In the genomic region with DNA sequence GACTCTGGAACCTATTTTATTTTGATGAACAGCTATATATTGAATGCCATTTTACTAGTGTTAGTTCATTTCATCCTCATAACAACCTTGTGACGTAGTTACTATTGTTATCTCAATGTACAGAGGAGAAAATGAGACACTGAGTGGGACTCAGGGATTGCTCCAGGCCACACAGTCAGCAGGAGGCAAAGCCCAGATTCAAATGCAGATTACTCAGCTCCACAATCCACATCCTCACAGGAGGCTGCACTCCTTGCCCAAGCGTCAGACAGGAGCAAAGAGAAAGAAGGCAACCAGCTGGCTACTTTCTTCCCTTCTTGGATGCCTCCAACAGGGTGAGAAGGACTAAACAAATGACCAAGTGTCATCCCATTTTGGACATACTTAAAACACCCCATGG, we compare ENCODE assay signal across 21 cellular contexts.
A peak's percentile ranks its signal among the peaks of the same experiment; 100 is the strongest.
DNase-seq lines count a peak whose midpoint lies in the region; ATAC-seq, FAIRE-seq and TF ChIP-seq lines count a peak whose summit lies in the region.
"Had no signal": no experiment of that assay in that cellular context is flagged by ENCODE, and none has a peak within 500 bp of the region (broad histone marks: within the 10 kb centered on the region; RNA-seq: fewer than 3 reads in every experiment).

No MANE protein-coding gene starts in this region.

- H3K36me3 ChIP-seq in HUES48 (ENCODE audit: control insufficient read depth, insufficient read depth, low read length) (no peaks in the 10 kb centered on the region), sigmoid colon (no peaks in the 10 kb centered on the region)
- H3K36me3 ChIP-seq: SJCRH30, transverse colon had no signal

- peak overlapping the region; percentile 32; the same call in 1 of the 3 replicates for H3K4me2 ChIP-seq in A549

- H3K9ac ChIP-seq in HUES48 (ENCODE audit: low read depth, low read length): no peak overlapping the region; the same call in 1 of the 2 replicates

- TF ChIP-seq CTCF in A549 (IDR thresholded peaks at IDR 0.05): no peak
- no peak for TF ChIP-seq CTCF in brain (conservative IDR thresholded peaks at IDR 0.05)
- TF ChIP-seq CTCF in sigmoid colon (IDR thresholded peaks at IDR 0.05): no peak

- TF ChIP-seq POLR2A in A549 (IDR thresholded peaks at IDR 0.05; ENCODE audit: low read length): no peak
- no peak for TF ChIP-seq POLR2A in sigmoid colon (IDR thresholded peaks at IDR 0.05)

- TF ChIP-seq EP300 in A549 (IDR thresholded peaks at IDR 0.05) (no peak), sigmoid colon (IDR thresholded peaks at IDR 0.05) (no peak)

- peaks cover 14% of the 10 kb centered on the region; the same call in 2 of the 3 replicates for H3K4me1 ChIP-seq in A549
- H3K4me1 ChIP-seq in HUES48 (ENCODE audit: control insufficient read depth, insufficient read depth, low read length): peaks cover 34% of the 10 kb centered on the region
- H3K4me1 ChIP-seq in sigmoid colon: peaks cover 0 to 6% (median 0%) of the 10 kb centered on the region in 4 donors
- H3K4me1 ChIP-seq: SJCRH30, transverse colon had no signal

- DNase-seq in A549 (ENCODE audit: low read depth in 1 of 2, low spot score in 1 of 2) (no peak), iPS DF 19.7 (ENCODE audit: low read depth, low spot score) (peak; percentile 85), NCI-H2107 treated with DMSO at 0.1 percent for 48 hours (lab: John Stamatoyannopoulos, UW; ENCODE audit: unreplicated experiment) (no peak), HK-2 (ENCODE audit: unreplicated experiment) (no peak), sigmoid colon (no peak)
- DNase-seq: activated CD4-positive, alpha-beta memory T cell treated with anti-CD3 and anti-CD28 coated beads, Interleukin-2, amount 10 ng/mL, durations not matched to agents 7 days and 5 days; CD4-positive, CD25-positive, alpha-beta regulatory T cell; effector CD8-positive, alpha-beta T cell; MM.1S; naive thymus-derived CD8-positive, alpha-beta T cell; NCI-H2171; NK-92 treated with Interleukin-12 subunit alpha and Interleukin-12 subunit beta, amount 100 ng/mL, for 24 hours; SJCRH30; stimulated activated CD4-positive, alpha-beta T cell treated with anti-CD3 and anti-CD28 coated beads, Interleukin-2, amount 100 ng/mL, for 48 hours; transverse colon had no signal

- H3K27ac Mint-ChIP-seq in brain: peak overlapping the region in 3 of 5 experiments; percentile 35 to 78 (median 77)
- H3K27ac Mint-ChIP-seq: activated CD4-positive, alpha-beta memory T cell treated with anti-CD3 and anti-CD28 coated beads, Interleukin-2, amount 10 ng/mL, durations not matched to agents 7 days and 5 days; activated T-helper 2 cell treated with anti-CD3 and anti-CD28 coated beads, Interferon-gamma antibody, Interleukin-2, Interleukin-4, amounts not matched to agents 10 μg/mL and 5 μg/mL and 100 μg/mL, durations not matched to agents 14 hours and 24 hours and 36 hours; CD4-positive, CD25-positive, alpha-beta regulatory T cell; naive thymus-derived CD8-positive, alpha-beta T cell had no signal

- no peak for ATAC-seq in A549
- no peak for ATAC-seq in HG03469 (IDR thresholded peaks at IDR 0.05; ENCODE audit: unreplicated experiment)
- ATAC-seq: GM12878; left lobe of liver; naive thymus-derived CD8-positive, alpha-beta T cell had no signal

- no peak overlapping the region for H3K4me3 ChIP-seq in A549
- peak overlapping the region; percentile 1; the same call in 1 of the 2 replicates for H3K4me3 ChIP-seq in HUES48 (ENCODE audit: low read depth, low read length)
- H3K4me3 ChIP-seq in sigmoid colon: no peak overlapping the region
- H3K4me3 ChIP-seq: GM12878, SJCRH30, transverse colon had no signal

- H3K36me3 Mint-ChIP-seq in brain: peaks cover 33% of the 10 kb centered on the region
- H3K36me3 Mint-ChIP-seq: CD4-positive, CD25-positive, alpha-beta regulatory T cell; naive thymus-derived CD8-positive, alpha-beta T cell had no signal

- CTCF ChIA-PET in A549 (lab: Yijun Ruan, JAX): interaction anchor here (0.7 to 4.9 kb wide), 5 partner anchors 10 to 1143 kb away, joined by 3 to 41 read pairs (median 5); no protein-coding TSS in a partner anchor

- WGBS in A549 (ENCODE audit: missing lambda C conversion rate): 70% methylated on average over 2 of the region's 2 CpGs
- WGBS in sigmoid colon, 2 donors: 85 to 89% methylated on average over 2 of the region's 2 CpGs

- peaks cover 31% of the 10 kb centered on the region for H3K4me1 Mint-ChIP-seq in brain
- H3K4me1 Mint-ChIP-seq: activated CD4-positive, alpha-beta memory T cell treated with anti-CD3 and anti-CD28 coated beads, Interleukin-2, amount 10 ng/mL, durations not matched to agents 7 days and 5 days; CD4-positive, CD25-positive, alpha-beta regulatory T cell had no signal

- H3K27me3 Mint-ChIP-seq in brain: peaks cover 3% of the 10 kb centered on the region

- H3K9me3 ChIP-seq in A549 (no peaks in the 10 kb centered on the region), HUES48 (ENCODE audit: control insufficient read depth, insufficient read depth, low read length) (peaks cover 3% of the 10 kb centered on the region; the same call in 1 of the 2 replicates), sigmoid colon (no peaks in the 10 kb centered on the region)
- H3K9me3 ChIP-seq: SJCRH30, transverse colon had no signal

- H3K9me3 Mint-ChIP-seq in brain: peaks cover 2 to 7% (median 7%) of the 10 kb centered on the region in 5 experiments
- H3K9me3 Mint-ChIP-seq: activated CD4-positive, alpha-beta memory T cell treated with anti-CD3 and anti-CD28 coated beads, Interleukin-2, amount 10 ng/mL, durations not matched to agents 7 days and 5 days; activated T-helper 2 cell treated with anti-CD3 and anti-CD28 coated beads, Interferon-gamma antibody, Interleukin-2, Interleukin-4, amounts not matched to agents 10 μg/mL and 5 μg/mL and 100 μg/mL, durations not matched to agents 14 hours and 24 hours and 36 hours had no signal

- TF ChIP-seq RAD21 in A549 (conservative IDR thresholded peaks at IDR 0.05 in 1 of 2, IDR thresholded peaks at IDR 0.05 in 1 of 2): no peak

- intact Hi-C loops in sigmoid colon (cut with DNase I): no loop called here

- POLR2A ChIA-PET in A549 (lab: Yijun Ruan, JAX): no interaction called here

- FAIRE-seq in A549 (lab: Jason Lieb, UNC): no peak
- FAIRE-seq: GM12878 had no signal

- H3K4me3 Mint-ChIP-seq in brain: no peak overlapping the region
- H3K4me3 Mint-ChIP-seq: activated CD4-positive, alpha-beta memory T cell treated with anti-CD3 and anti-CD28 coated beads, Interleukin-2, amount 10 ng/mL, durations not matched to agents 7 days and 5 days; CD4-positive, CD25-positive, alpha-beta regulatory T cell; naive thymus-derived CD8-positive, alpha-beta T cell had no signal

- H3K27ac ChIP-seq in A549: peak overlapping the region in 1 of 2 experiments; percentile 42; a peak in 1 of 6 replicates
- peak overlapping the region; percentile 78 for H3K27ac ChIP-seq in HUES48 (ENCODE audit: low read depth, low read length)
- H3K27ac ChIP-seq in sigmoid colon: no peak overlapping the region
- H3K27ac ChIP-seq: SJCRH30, transverse colon had no signal

- no peaks in the 10 kb centered on the region for H3K27me3 ChIP-seq in HUES48 (ENCODE audit: control insufficient read depth, insufficient read depth, low read length)
- H3K27me3 ChIP-seq in sigmoid colon: no peaks in the 10 kb centered on the region
- H3K27me3 ChIP-seq: SJCRH30, transverse colon had no signal

TF ChIP-seq in A549, 52 proteins besides CTCF, POLR2A, EP300 and RAD21 (continues in another document):
- TF ChIP-seq ZSCAN20 (CRISPR knock-in tag; IDR thresholded peaks at IDR 0.05) (no peak), NPAS2 (CRISPR knock-in tag; IDR thresholded peaks at IDR 0.05; ENCODE audit: borderline replicate concordance) (no peak), GATA3 (IDR thresholded peaks at IDR 0.05; ENCODE audit: borderline replicate concordance) (no peak), KDM1A (IDR thresholded peaks at IDR 0.05; ENCODE audit: low read depth) (no peak), BCL3 (IDR thresholded peaks at IDR 0.05) (no peak), ATOH8 (CRISPR knock-in tag; IDR thresholded peaks at IDR 0.05; ENCODE audit: low read depth) (no peak), MYC (IDR thresholded peaks at IDR 0.05; ENCODE audit: borderline replicate concordance, low read length) (no peak), HOXB5 (CRISPR knock-in tag; IDR thresholded peaks at IDR 0.05) (no peak), ESRRA (IDR thresholded peaks at IDR 0.05; ENCODE audit: borderline replicate concordance, low read length) (no peak), NR3C1 (IDR thresholded peaks at IDR 0.05) (no peak), FOSL2 (IDR thresholded peaks at IDR 0.05) (no peak), FOSL2 (CRISPR knock-in tag; IDR thresholded peaks at IDR 0.05) (no peak)
- TF ChIP-seq, protein P1, sequence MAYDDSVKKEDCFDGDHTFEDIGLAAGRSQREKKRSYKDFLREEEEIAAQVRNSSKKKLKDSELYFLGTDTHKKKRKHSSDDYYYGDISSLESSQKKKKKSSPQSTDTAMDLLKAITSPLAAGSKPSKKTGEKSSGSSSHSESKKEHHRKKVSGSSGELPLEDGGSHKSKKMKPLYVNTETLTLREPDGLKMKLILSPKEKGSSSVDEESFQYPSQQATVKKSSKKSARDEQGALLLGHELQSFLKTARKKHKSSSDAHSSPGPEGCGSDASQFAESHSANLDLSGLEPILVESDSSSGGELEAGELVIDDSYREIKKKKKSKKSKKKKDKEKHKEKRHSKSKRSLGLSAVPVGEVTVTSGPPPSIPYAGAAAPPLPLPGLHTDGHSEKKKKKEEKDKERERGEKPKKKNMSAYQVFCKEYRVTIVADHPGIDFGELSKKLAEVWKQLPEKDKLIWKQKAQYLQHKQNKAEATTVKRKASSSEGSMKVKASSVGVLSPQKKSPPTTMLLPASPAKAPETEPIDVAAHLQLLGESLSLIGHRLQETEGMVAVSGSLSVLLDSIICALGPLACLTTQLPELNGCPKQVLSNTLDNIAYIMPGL (CRISPR knock-in tag; IDR thresholded peaks at IDR 0.05; ENCODE audit: borderline replicate concordance): no peak
